In genomic region chr12:100565987-100566545, GRCh38 we compare ENCODE assay signal across 23 cellular contexts. TPM values are rescaled to one million over a fixed set of nuclear protein-coding genes. Genes with fewer than 3 reads are reported as not detected.
A peak's percentile ranks its signal among the peaks of the same experiment; 100 is the strongest.
DNase-seq lines count a peak whose midpoint lies in the region; ATAC-seq, FAIRE-seq and TF ChIP-seq lines count a peak whose summit lies in the region.
"Had no signal": no experiment of that assay in that cellular context is flagged by ENCODE, and none has a peak within 500 bp of the region (broad histone marks: within the 10 kb centered on the region; RNA-seq: fewer than 3 reads in every experiment).

No MANE protein-coding gene starts in this region.

- no peaks in the 10 kb centered on the region for H3K9me3 ChIP-seq in right atrium auricular region
- no peaks in the 10 kb centered on the region for H3K9me3 ChIP-seq in astrocyte (ENCODE audit: insufficient read depth, low read depth, low read length)
- no peaks in the 10 kb centered on the region for H3K9me3 ChIP-seq in right lobe of liver
- H3K9me3 ChIP-seq: BLaER1 treated with 17β-estradiol and CSF1 and Interleukin-3, amounts not matched to agents 10 nM and 100 nM; Peyer's patch; SJSA1 had no signal

- no peak overlapping the region for H3K4me3 ChIP-seq in right atrium auricular region
- H3K4me3 ChIP-seq in astrocyte (ENCODE audit: insufficient read depth, low read depth, low read length), result no peak overlapping the region
- H3K4me3 ChIP-seq in right lobe of liver, result no peak overlapping the region
- H3K4me3 ChIP-seq in H7 (ENCODE audit: insufficient read depth, low read depth, low read length), result no peak overlapping the region
- H3K4me3 ChIP-seq: BLaER1 treated with 17β-estradiol and CSF1 and Interleukin-3, amounts not matched to agents 10 nM and 100 nM; GM23338; K562; Peyer's patch; SJSA1 had no signal

- no peak overlapping the region for H3K27ac Mint-ChIP-seq in astrocyte (ENCODE audit: unreplicated experiment)
- H3K27ac Mint-ChIP-seq: CD8-positive, alpha-beta memory T cell; GM23338 had no signal

- intact Hi-C loops in Right ventricle myocardium inferior (cut with DNase I), result no loop called here
- intact Hi-C loops in right lobe of liver (cut with DNase I), result no loop called here

- peaks cover 7% of the 10 kb centered on the region for H3K4me1 Mint-ChIP-seq in astrocyte (ENCODE audit: low read depth, unreplicated experiment)
- H3K4me1 Mint-ChIP-seq: CD8-positive, alpha-beta memory T cell had no signal

- no peak for DNase-seq in Right ventricle myocardium inferior (ENCODE audit: missing footprints)
- DNase-seq in right atrium auricular region (ENCODE audit: low spot score), result no peak
- no peak for DNase-seq in GM19239 (ENCODE audit: insufficient read length, low spot score)
- DNase-seq in astrocyte (ENCODE audit: low read depth), result no peak
- DNase-seq in right lobe of liver, result no peak
- no peak for DNase-seq in H7
- no peak for DNase-seq in caudate nucleus (lab: John Stamatoyannopoulos, UW)
- no peak for DNase-seq in DMS53 treated with DMSO at 0.1 percent for 48 hours (lab: John Stamatoyannopoulos, UW; ENCODE audit: unreplicated experiment)
- DNase-seq: Calu3; CD8-positive, alpha-beta memory T cell; GDM1; NCI-H1092 treated with DMSO at 0.1 percent for 48 hours; NCI-H146; NCI-H2029; NCI-H2227 treated with DMSO at 0.1 percent for 48 hours; NCI-H510A treated with DMSO at 0.1 percent for 48 hours; NCI-H748 treated with DMSO at 0.1 percent for 48 hours; Peyer's patch had no signal

- H3K4me1 ChIP-seq in right atrium auricular region (peaks cover 0 to 3% of the 10 kb centered on the region in 2 donors), astrocyte (ENCODE audit: insufficient read depth, low read length) (no peaks in the 10 kb centered on the region), right lobe of liver (no peaks in the 10 kb centered on the region)
- H3K4me1 ChIP-seq: Peyer's patch, SJSA1 had no signal

- H3K36me3 ChIP-seq in right atrium auricular region (no peaks in the 10 kb centered on the region), astrocyte (ENCODE audit: insufficient read depth, low read length) (no peaks in the 10 kb centered on the region), right lobe of liver (peaks cover 0 to 19% (median 3%) of the 10 kb centered on the region in 4 donors), H7 (replicated peaks; ENCODE audit: control insufficient read depth, insufficient read depth, low read length) (no peaks in the 10 kb centered on the region)
- H3K36me3 ChIP-seq: BLaER1 treated with 17β-estradiol and CSF1 and Interleukin-3, amounts not matched to agents 10 nM and 100 nM; Peyer's patch; SJSA1 had no signal

- H3K4me2 ChIP-seq in astrocyte (ENCODE audit: low read length), result no peak overlapping the region
- H3K4me2 ChIP-seq: GM23338 had no signal

- no peak overlapping the region for H2AFZ ChIP-seq in astrocyte (ENCODE audit: low read depth, low read length)
- H2AFZ ChIP-seq: GM23338 had no signal

- TF ChIP-seq POLR2A in right lobe of liver (IDR thresholded peaks at IDR 0.05), result no peak

- TF ChIP-seq CTCF in right atrium auricular region (IDR thresholded peaks at IDR 0.05) (no peak), astrocyte (IDR thresholded peaks at IDR 0.05; ENCODE audit: insufficient read depth, low read depth, low read length) (peak; percentile 13), right lobe of liver (IDR thresholded peaks at IDR 0.05) (no peak)

- H4K20me1 ChIP-seq in astrocyte (ENCODE audit: insufficient read depth, low read length), result no peaks in the 10 kb centered on the region
- H4K20me1 ChIP-seq: BLaER1 treated with 17β-estradiol and CSF1 and Interleukin-3, amounts not matched to agents 10 nM and 100 nM had no signal

- peaks cover 3% of the 10 kb centered on the region for H3K27me3 Mint-ChIP-seq in astrocyte (ENCODE audit: low read depth, unreplicated experiment)

- peak; percentile 55 for ATAC-seq in Right ventricle myocardium inferior
- peak; percentile 41 to 49 (median 44) for ATAC-seq in right lobe of liver
- ATAC-seq: GM23338, K562 had no signal

- H3K27me3 ChIP-seq in right atrium auricular region (no peaks in the 10 kb centered on the region), astrocyte (ENCODE audit: insufficient read depth, low read length) (peaks cover 4% of the 10 kb centered on the region), right lobe of liver (no peaks in the 10 kb centered on the region), H7 (ENCODE audit: control insufficient read depth, insufficient read depth, low read length) (no peaks in the 10 kb centered on the region)
- H3K27me3 ChIP-seq: BLaER1 treated with 17β-estradiol and CSF1 and Interleukin-3, amounts not matched to agents 10 nM and 100 nM; Peyer's patch had no signal

- FAIRE-seq in GM19239 (lab: Jason Lieb, UNC), result peak; percentile 52
- FAIRE-seq in astrocyte (lab: Jason Lieb, UNC), result no peak
- FAIRE-seq: K562 had no signal

- WGBS in right lobe of liver (ENCODE audit: insufficient coverage, low coverage, low lambda C conversion rate, missing lambda C conversion rate), result 40% methylated on average over 3 of the region's 3 CpGs

- no peaks in the 10 kb centered on the region for H3K79me2 ChIP-seq in astrocyte (ENCODE audit: insufficient read depth, low read length)

- no peak overlapping the region for H3K9ac ChIP-seq in astrocyte (ENCODE audit: low read length)
- H3K9ac ChIP-seq: BLaER1 treated with 17β-estradiol and CSF1 and Interleukin-3, amounts not matched to agents 10 nM and 100 nM had no signal

- no peak overlapping the region for H3K4me3 Mint-ChIP-seq in astrocyte (ENCODE audit: unreplicated experiment)
- H3K4me3 Mint-ChIP-seq: CD8-positive, alpha-beta memory T cell; GM23338 had no signal

- no peaks in the 10 kb centered on the region for H3K36me3 Mint-ChIP-seq in astrocyte (ENCODE audit: low read depth, unreplicated experiment)

- no peak overlapping the region for H3K27ac ChIP-seq in right atrium auricular region
- H3K27ac ChIP-seq in astrocyte (ENCODE audit: low read depth, low read length), result no peak overlapping the region
- no peak overlapping the region for H3K27ac ChIP-seq in right lobe of liver
- H3K27ac ChIP-seq in caudate nucleus (ENCODE audit: low read depth, low read length), result no peak overlapping the region
- H3K27ac ChIP-seq: 22Rv1, Peyer's patch, SJSA1 had no signal

- H3K9me3 Mint-ChIP-seq in astrocyte (ENCODE audit: unreplicated experiment), result no peaks in the 10 kb centered on the region
- H3K9me3 Mint-ChIP-seq: CD8-positive, alpha-beta memory T cell; GM23338 had no signal

RNA-seq across cellular contexts. Expression of gene GAS2L3, which starts 7.4 kb away (rescaled TPM):
- total RNA-seq in Right ventricle myocardium inferior (2.7 TPM), right atrium auricular region (1 to 10 TPM; 1.2 to 2.2 TPM), astrocyte (3.4 and 5.2 TPM in 2 replicates), right lobe of liver (1 to 10 TPM; 1.2 to 9.4 (median 2.8) TPM)
- total RNA-seq in H7 (2014; rRNA removed; shearing (Covaris generic)), result 16.1 and 20.5 TPM in 2 replicates
